Comparison of ENCODE assay signal across 8 cellular contexts in genomic region chr19:32339988-32340874, GRCh38. TPM values are rescaled to one million over a fixed set of nuclear protein-coding genes. Genes with fewer than 3 reads are reported as not detected.
DNase-seq lines count a peak whose midpoint lies in the region; ATAC-seq and TF ChIP-seq lines count a peak whose summit lies in the region.

No MANE protein-coding gene starts in this region.

- WGBS in IMR-90 (ENCODE audit: extremely low coverage in 2 of 2, insufficient read length in 1 of 2), 2 experiments, result 52% methylated on average over 4 of the region's 18 CpGs; no CpG with 5 or more reads in 1 of the 2 experiments

- no peak overlapping the region for H2AK9ac ChIP-seq in IMR-90 (replicated peaks; ENCODE audit: low read depth, low read length, poor library complexity)

- H3K4ac ChIP-seq in IMR-90 (ENCODE audit: low read depth, low read length), result no peak overlapping the region

- H2BK120ac ChIP-seq in IMR-90 (ENCODE audit: low read depth, low read length), result no peak overlapping the region

- no peaks in the 10 kb centered on the region for H3K9me3 ChIP-seq in IMR-90 (ENCODE audit: control insufficient read depth, insufficient read depth, low read length)

- intact Hi-C loops in IMR-90 (cut with micrococcal nuclease), result loop anchor here (1.0 to 10.0 kb wide), 2 partner anchors 115 to 230 kb away; no protein-coding TSS in a partner anchor

- no TSS peak for BruUV-seq in IMR-90 (replicated peaks; lab: Mats Ljungman, UMichigan)

- in situ Hi-C loops in IMR-90 (cut with MboI; ENCODE audit: low sequenced_read_pairs), result no loop called here

- H2BK5ac ChIP-seq in IMR-90 (ENCODE audit: low read depth, low read length, poor library complexity, severe bottlenecking), result no peak overlapping the region

- H4K5ac ChIP-seq in IMR-90 (ENCODE audit: low read depth, low read length), result no peak overlapping the region

- no peak for TF ChIP-seq POLR2A in IMR-90 (IDR thresholded peaks at IDR 0.05; ENCODE audit: low read depth, low read length)

- POLR2A ChIA-PET in IMR-90 (lab: Charles Lee; ENCODE audit: unreplicated experiment), result interaction anchor here (0.6 kb wide), 1 partner anchor 356 kb away, joined by 5 read pairs; no protein-coding TSS in a partner anchor

- no peak overlapping the region for H3K23ac ChIP-seq in IMR-90 (ENCODE audit: low read depth, low read length)

- H3K27me3 ChIP-seq in IMR-90 (ENCODE audit: control insufficient read depth, insufficient read depth, low read length), result no peaks in the 10 kb centered on the region

- no peak overlapping the region for H2AK5ac ChIP-seq in IMR-90 (ENCODE audit: low read depth, low read length)

- H3K79me1 ChIP-seq in IMR-90 (ENCODE audit: low read depth in 1 of 2, low read length in 2 of 2), result no peaks in the 10 kb centered on the region

- H3K27ac ChIP-seq in IMR-90 (ENCODE audit: insufficient read depth, low read length), result no peak overlapping the region

- H3K4me2 ChIP-seq in IMR-90 (ENCODE audit: low read depth, low read length), result no peak overlapping the region

- H4K20me1 ChIP-seq in IMR-90 (ENCODE audit: insufficient read depth, low read length), result no peaks in the 10 kb centered on the region

- DNase-seq in NOMO-1 (lab: John Stamatoyannopoulos, UW; ENCODE audit: unreplicated experiment in 2 of 2) (peak; percentile 5 to 31), NOMO-1 treated with DMSO at 0.1 percent for 48 hours (lab: John Stamatoyannopoulos, UW; ENCODE audit: unreplicated experiment) (no peak), IMR-90 (peak; percentile 27), T follicular helper cell (ENCODE audit: low read depth) (peak; percentile 20), astrocyte of the hippocampus (ENCODE audit: low read depth, low spot score) (peak; percentile 68), iPS-NIHi7 (ENCODE audit: extremely low spot score) (peak; percentile 74)
- peak; percentile 50 for DNase-seq in stimulated activated CD4-positive, alpha-beta T cell treated with anti-CD3 and anti-CD28 coated beads, Interleukin-12 subunit alpha, Interleukin-12 subunit beta, amount 100 ng/mL, for 4 hours

- H2BK15ac ChIP-seq in IMR-90 (ENCODE audit: low read depth, low read length), result no peak overlapping the region

- CTCF ChIA-PET in IMR-90 (lab: Yijun Ruan, JAX), result interaction anchor here (0.5 to 0.9 kb wide), 4 partner anchors 11 to 84 kb away, joined by 3 to 6 read pairs (median 4); no protein-coding TSS in a partner anchor

- no peak overlapping the region for H3K18ac ChIP-seq in IMR-90 (ENCODE audit: low read depth, low read length)

- H3K56ac ChIP-seq in IMR-90 (ENCODE audit: extremely low read depth, insufficient read depth, low read length), result no peak overlapping the region

- ATAC-seq in IMR-90 (ENCODE audit: low read depth) (peak; percentile 87), HG03095 (IDR thresholded peaks at IDR 0.05; ENCODE audit: unreplicated experiment) (no peak)

- no peak overlapping the region for H4K8ac ChIP-seq in IMR-90 (ENCODE audit: low read depth in 2 of 2, low read length in 2 of 2)

- no peak overlapping the region for H3K14ac ChIP-seq in IMR-90 (replicated peaks; ENCODE audit: low read depth, low read length)

- dilution Hi-C loops in IMR-90 (cut with HindIII; ENCODE audit: low sequenced_read_pairs, unreplicated experiment), result no loop called here

- TF ChIP-seq CTCF in IMR-90 (conservative IDR thresholded peaks at IDR 0.05; ENCODE audit: low read depth, low read length), result peak; percentile 60

- H2BK20ac ChIP-seq in IMR-90 (ENCODE audit: low read depth, low read length), result no peak overlapping the region

- no peaks in the 10 kb centered on the region for H3K36me3 ChIP-seq in IMR-90 (ENCODE audit: control insufficient read depth, insufficient read depth, low read length)

- H3K4me3 ChIP-seq in IMR-90 (ENCODE audit: insufficient read depth, low read depth, low read length), result no peak overlapping the region

- H3K9ac ChIP-seq in IMR-90 (ENCODE audit: low read depth, low read length), result no peak overlapping the region

- TF ChIP-seq RAD21 in IMR-90 (IDR thresholded peaks at IDR 0.05; ENCODE audit: low read length), result peak; percentile 56

- peaks cover 3% of the 10 kb centered on the region; the same call in 1 of the 2 replicates for H3K4me1 ChIP-seq in IMR-90 (ENCODE audit: control insufficient read depth, insufficient read depth, low read length)

- no peaks in the 10 kb centered on the region for H3K9me1 ChIP-seq in IMR-90 (ENCODE audit: insufficient read depth, low read length)

- H4K91ac ChIP-seq in IMR-90 (ENCODE audit: insufficient read depth, low read depth, low read length), result no peak overlapping the region

- peak overlapping the region; percentile 69 for H2AFZ ChIP-seq in IMR-90 (replicated peaks; ENCODE audit: low read length, poor library complexity)

TF ChIP-seq in IMR-90, 13 proteins besides CTCF, POLR2A, EP300 and RAD21:
- TF ChIP-seq CEBPB (IDR thresholded peaks at IDR 0.05; ENCODE audit: low read depth, low read length), result no peak
- TF ChIP-seq SMC3 (IDR thresholded peaks at IDR 0.05; ENCODE audit: low read depth, low read length), result peak; percentile 51

RNA-seq across cellular contexts. Expression of gene ZNF507, which starts 5.2 kb away (rescaled TPM):
- total RNA-seq in IMR-90 (2012; rRNA removed), result 15.0 and 19.9 TPM in 2 replicates
- polyA plus RNA-seq in IMR-90 (2012; rRNA removed), result 8.4 and 9.6 TPM in 2 replicates
- 1.7 and 2.7 TPM in 2 replicates for polyA plus RNA-seq in IMR-90 (2012; cell fraction: cytosol; rRNA removed)
- 1.6 and 15.2 TPM in 2 replicates for polyA plus RNA-seq in IMR-90 (2012; cell fraction: nucleus; rRNA removed; ENCODE audit: low replicate concordance)
